In genomic region chr1:24776821-24777220, GRCh38 we compare ENCODE assay signal across 14 cellular contexts.
"Had no signal": no experiment of that assay in that cellular context is flagged by ENCODE, and none has a peak within 500 bp of the region (broad histone marks: within the 10 kb centered on the region; RNA-seq: fewer than 3 reads in every experiment).

No MANE protein-coding gene starts in this region.

- H3K4me1 ChIP-seq: body of pancreas had no signal

- H3K36me3 ChIP-seq: adrenal gland, transverse colon had no signal

- H3K4me3 Mint-ChIP-seq: neural crest cell had no signal

- H3K4me3 ChIP-seq: adrenal gland, body of pancreas, dorsolateral prefrontal cortex, transverse colon had no signal

- H3K27ac ChIP-seq: adrenal gland, body of pancreas had no signal

- ATAC-seq: activated CD4-positive, CD25-positive, alpha-beta regulatory T cell treated with anti-CD3 and anti-CD28 coated beads, Interleukin-2, amount 50 U/mL, for 24 hours; body of pancreas; esophagus mucosa had no signal

- H3K27me3 ChIP-seq: adrenal gland, body of pancreas, dorsolateral prefrontal cortex, transverse colon had no signal

- H3K9me3 Mint-ChIP-seq: activated T-helper 2 cell treated with anti-CD3 and anti-CD28 coated beads, Interferon-gamma antibody, Interleukin-2, Interleukin-4, amounts not matched to agents 10 μg/mL and 5 μg/mL and 100 μg/mL, durations not matched to agents 14 hours and 24 hours and 36 hours; neural crest cell had no signal

- H3K27ac Mint-ChIP-seq: activated T-helper 2 cell treated with anti-CD3 and anti-CD28 coated beads, Interferon-gamma antibody, Interleukin-2, Interleukin-4, amounts not matched to agents 10 μg/mL and 5 μg/mL and 100 μg/mL, durations not matched to agents 14 hours and 24 hours and 36 hours had no signal

- H3K9me3 ChIP-seq: adrenal gland, body of pancreas, transverse colon had no signal

- DNase-seq: activated naive CD4-positive, alpha-beta T cell treated with anti-CD3 and anti-CD28 coated beads, Interleukin-2, amount 50 U/mL, for 16 hours; adrenal gland; body of pancreas; dorsolateral prefrontal cortex; glutamatergic neuron; mesenchymal stem cell; right cardiac atrium; small intestine; T-helper 2 cell; transverse colon had no signal
